ENCODE assay signal across 20 cellular contexts in the genomic region with DNA sequence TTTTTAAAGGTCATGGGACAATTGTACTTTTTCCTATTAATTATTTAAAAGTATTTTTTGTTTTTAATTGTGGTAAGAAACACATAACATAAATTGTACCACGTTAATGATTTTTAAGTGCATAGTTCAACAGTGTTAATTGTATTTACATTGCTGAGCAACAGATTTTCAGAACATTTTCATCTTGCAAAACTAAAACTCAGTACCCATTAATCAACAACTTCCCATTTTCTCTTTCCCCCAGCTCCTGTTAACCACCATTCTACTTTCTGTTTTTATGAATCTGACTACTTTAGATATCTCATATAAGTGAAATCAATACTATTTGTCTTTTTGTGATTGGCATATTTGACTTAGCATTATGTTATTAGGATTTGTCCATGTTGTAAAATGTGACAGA.
"Had no signal": no experiment of that assay in that cellular context is flagged by ENCODE, and none has a peak within 500 bp of the region (broad histone marks: within the 10 kb centered on the region; RNA-seq: fewer than 3 reads in every experiment).

No MANE protein-coding gene starts in this region.

- H3K4me3 Mint-ChIP-seq: activated naive CD8-positive, alpha-beta T cell; activated T-cell treated with anti-CD3 and anti-CD28 coated beads, Interleukin-2, amount 50 U/mL, for 4 hours; memory B cell; nephron had no signal

- H3K4me1 ChIP-seq: heart left ventricle, parathyroid adenoma, upper lobe of left lung had no signal

- H3K9me3 ChIP-seq: heart left ventricle, neutrophil, upper lobe of left lung had no signal

- H3K27ac Mint-ChIP-seq: activated naive CD8-positive, alpha-beta T cell; activated T-helper 2 cell treated with anti-CD3 and anti-CD28 coated beads, Interferon-gamma antibody, Interleukin-2, Interleukin-4, amounts not matched to agents 10 μg/mL and 5 μg/mL and 100 μg/mL, durations not matched to agents 14 hours and 24 hours and 36 hours; memory B cell; nephron had no signal

- H3K79me2 ChIP-seq: parathyroid adenoma had no signal

- H3K4me1 Mint-ChIP-seq: memory B cell, nephron had no signal

- DNase-seq: activated CD4-positive, alpha-beta T cell treated with anti-CD3 and anti-CD28 coated beads for 4 hours; activated CD4-positive, alpha-beta T cell treated with anti-CD3 and anti-CD28 coated beads, Interleukin-2, amount 50 U/mL, for 48 hours; activated CD4-positive, CD25-positive, alpha-beta regulatory T cell; activated CD8-positive, alpha-beta memory T cell treated with anti-CD3 and anti-CD28 coated beads, Interleukin-2, amount 50 U/mL, for 48 hours; activated naive CD4-positive, alpha-beta T cell; activated T-cell treated with anti-CD3 and anti-CD28 coated beads, Interleukin-2, amount 50 U/mL, for 4 hours; cortex of kidney; heart left ventricle; left colon; right cardiac atrium; stimulated activated CD4-positive, alpha-beta T cell treated with anti-CD3 and anti-CD28 coated beads, Interleukin-4, amount 100 ng/mL, for 4 hours; stimulated activated naive CD8-positive, alpha-beta T cell treated with anti-CD3 and anti-CD28 coated beads, Interleukin-15, Interleukin-2, amounts not matched to agents 100 U/mL and 50 U/mL, for 24 hours; upper lobe of left lung had no signal

- H3K9me3 Mint-ChIP-seq: activated T-cell treated with anti-CD3 and anti-CD28 coated beads, Interleukin-2, amount 50 U/mL, for 4 hours; activated T-helper 2 cell treated with anti-CD3 and anti-CD28 coated beads, Interferon-gamma antibody, Interleukin-2, Interleukin-4, amounts not matched to agents 10 μg/mL and 5 μg/mL and 100 μg/mL, durations not matched to agents 14 hours and 24 hours and 36 hours; memory B cell; nephron had no signal

- H3K36me3 Mint-ChIP-seq: activated naive CD8-positive, alpha-beta T cell; memory B cell had no signal

- H3K27ac ChIP-seq: heart left ventricle, neutrophil, parathyroid adenoma, upper lobe of left lung had no signal

- H3K9ac ChIP-seq: parathyroid adenoma had no signal

- H3K27me3 Mint-ChIP-seq: activated naive CD8-positive, alpha-beta T cell; memory B cell had no signal

- H3K27me3 ChIP-seq: heart left ventricle, neutrophil, upper lobe of left lung had no signal

- H3K36me3 ChIP-seq: heart left ventricle, neutrophil, upper lobe of left lung had no signal

- H2AFZ ChIP-seq: parathyroid adenoma had no signal

- FAIRE-seq: astrocyte had no signal

- ATAC-seq: activated T-cell treated with anti-CD3 and anti-CD28 coated beads, Interleukin-2, amount 50 U/mL, for 4 hours; heart left ventricle; left colon; right cardiac atrium; stimulated activated naive CD8-positive, alpha-beta T cell treated with anti-CD3 and anti-CD28 coated beads, Interleukin-15, Interleukin-2, amounts not matched to agents 100 U/mL and 50 U/mL, for 24 hours had no signal

- H3K4me3 ChIP-seq: heart left ventricle, upper lobe of left lung had no signal
